22 cellular contexts compared by ENCODE assay signal in the genomic region with DNA sequence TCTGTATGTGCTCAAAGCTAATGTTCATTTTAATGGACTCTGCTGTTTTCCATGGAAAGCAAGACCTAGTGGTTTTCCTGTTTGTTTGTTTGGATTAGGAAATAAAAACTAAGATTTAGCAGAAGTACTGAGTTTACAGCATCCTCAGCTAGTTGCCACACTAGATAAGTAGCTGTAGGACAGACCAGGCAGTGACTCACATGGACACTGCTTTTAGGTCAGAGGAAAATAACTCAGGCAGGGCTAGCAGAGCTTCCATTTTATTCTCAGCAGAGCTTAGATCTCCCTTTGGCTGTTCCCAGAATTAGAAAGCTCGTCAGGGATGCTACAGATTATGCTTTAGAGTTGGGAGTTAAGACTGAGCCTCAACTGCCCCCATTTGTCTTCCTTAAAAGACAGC.
"Had no signal": no experiment of that assay in that cellular context is flagged by ENCODE, and none has a peak within 500 bp of the region (broad histone marks: within the 10 kb centered on the region; RNA-seq: fewer than 3 reads in every experiment).

No MANE protein-coding gene starts in this region.

- DNase-seq: cortex of kidney; effector memory CD4-positive, alpha-beta T cell; foreskin melanocyte; head of caudate nucleus; hippocampal formation; mammary epithelial cell; occipital lobe; psoas muscle; retina; right lobe of liver; stimulated activated CD4-positive, alpha-beta T cell treated with anti-CD3 and anti-CD28 coated beads, Interleukin-4, amount 100 ng/mL, for 1 hour; stimulated activated CD8-positive, alpha-beta memory T cell treated with anti-CD3 and anti-CD28 coated beads, Interleukin-4, amount 100 ng/mL, for 48 hours; stimulated activated naive CD8-positive, alpha-beta T cell treated with anti-CD3 and anti-CD28 coated beads, Interleukin-15, Interleukin-2, amounts not matched to agents 100 U/mL and 50 U/mL, for 24 hours; upper lobe of left lung had no signal

- H3K27ac Mint-ChIP-seq: mesothelial cell of epicardium; natural killer cell treated with Interleukin-12 subunit alpha and Interleukin-12 subunit beta and Interleukin-15 and Interleukin-18, amount 100 ng/mL, for 72 hours; stimulated activated effector memory CD8-positive, alpha-beta T cell treated with anti-CD3 and anti-CD28 coated beads, Interleukin-12 subunit alpha, Interleukin-12 subunit beta, amount 100 ng/mL, for 72 hours had no signal

- H3K79me2 ChIP-seq: parathyroid adenoma had no signal

- H3K27me3 Mint-ChIP-seq: natural killer cell treated with Interleukin-12 subunit alpha and Interleukin-12 subunit beta and Interleukin-15 and Interleukin-18, amount 100 ng/mL, for 72 hours had no signal

- H3K4me1 Mint-ChIP-seq: mesothelial cell of epicardium; stimulated activated effector memory CD8-positive, alpha-beta T cell treated with anti-CD3 and anti-CD28 coated beads, Interleukin-12 subunit alpha, Interleukin-12 subunit beta, amount 100 ng/mL, for 72 hours had no signal

- H3K9ac ChIP-seq: parathyroid adenoma had no signal

- H3K36me3 ChIP-seq: esophagus muscularis mucosa, right lobe of liver, tibial artery, upper lobe of left lung, vagina had no signal

- H3K4me3 Mint-ChIP-seq: mesothelial cell of epicardium; natural killer cell treated with Interleukin-12 subunit alpha and Interleukin-12 subunit beta and Interleukin-15 and Interleukin-18, amount 100 ng/mL, for 72 hours; stimulated activated effector memory CD8-positive, alpha-beta T cell treated with anti-CD3 and anti-CD28 coated beads, Interleukin-12 subunit alpha, Interleukin-12 subunit beta, amount 100 ng/mL, for 72 hours had no signal

- H3K4me1 ChIP-seq: parathyroid adenoma, psoas muscle, right lobe of liver, tibial artery, upper lobe of left lung, vagina had no signal

- H2AFZ ChIP-seq: parathyroid adenoma had no signal

- H3K9me3 ChIP-seq: esophagus muscularis mucosa, psoas muscle, right lobe of liver, tibial artery, upper lobe of left lung, vagina had no signal

- H3K27me3 ChIP-seq: esophagus muscularis mucosa, tibial artery, upper lobe of left lung, vagina had no signal

- H3K4me3 ChIP-seq: esophagus muscularis mucosa, psoas muscle, right lobe of liver, tibial artery, upper lobe of left lung, vagina had no signal

- H3K36me3 Mint-ChIP-seq: mesothelial cell of epicardium; natural killer cell treated with Interleukin-12 subunit alpha and Interleukin-12 subunit beta and Interleukin-15 and Interleukin-18, amount 100 ng/mL, for 72 hours; stimulated activated effector memory CD8-positive, alpha-beta T cell treated with anti-CD3 and anti-CD28 coated beads, Interleukin-12 subunit alpha, Interleukin-12 subunit beta, amount 100 ng/mL, for 72 hours had no signal

- H3K27ac ChIP-seq: epithelial cell of prostate, esophagus muscularis mucosa, parathyroid adenoma, psoas muscle, right lobe of liver, tibial artery, upper lobe of left lung, vagina had no signal

- ATAC-seq: natural killer cell treated with Interleukin-12 subunit alpha and Interleukin-12 subunit beta and Interleukin-15 and Interleukin-18, amount 100 ng/mL, for 72 hours; psoas muscle; right lobe of liver; stimulated activated effector memory CD8-positive, alpha-beta T cell treated with anti-CD3 and anti-CD28 coated beads, Interleukin-12 subunit alpha, Interleukin-12 subunit beta, amount 100 ng/mL, for 72 hours; stimulated activated naive CD8-positive, alpha-beta T cell treated with anti-CD3 and anti-CD28 coated beads, Interleukin-15, Interleukin-2, amounts not matched to agents 100 U/mL and 50 U/mL, for 24 hours had no signal
